17 cellular contexts compared by ENCODE assay signal in genomic region chr6:40674170-40674569, GRCh38.
"Had no signal": no experiment of that assay in that cellular context is flagged by ENCODE, and none has a peak within 500 bp of the region (broad histone marks: within the 10 kb centered on the region; RNA-seq: fewer than 3 reads in every experiment).

No MANE protein-coding gene starts in this region.

- H3K36me3 Mint-ChIP-seq: activated CD4-positive, alpha-beta memory T cell treated with anti-CD3 and anti-CD28 coated beads for 36 hours; brain; mesothelial cell of epicardium had no signal

- H3K4me3 ChIP-seq: lower lobe of right lung, pancreas, thoracic aorta, uterus had no signal

- H3K27me3 ChIP-seq: pancreas, uterus had no signal

- H3K4me1 Mint-ChIP-seq: brain; endodermal cell; mesothelial cell of epicardium; stimulated activated naive CD8-positive, alpha-beta T cell treated with anti-CD3 and anti-CD28 coated beads, Interleukin-15, amount 100 ng/mL, for 72 hours had no signal

- H3K4me3 Mint-ChIP-seq: activated CD4-positive, alpha-beta memory T cell treated with anti-CD3 and anti-CD28 coated beads for 36 hours; activated naive CD8-positive, alpha-beta T cell; brain; endodermal cell; mesothelial cell of epicardium; stimulated activated naive CD8-positive, alpha-beta T cell treated with anti-CD3 and anti-CD28 coated beads, Interleukin-15, amount 100 ng/mL, for 72 hours had no signal

- H3K27ac ChIP-seq: lower lobe of right lung, pancreas, thoracic aorta, uterus had no signal

- H3K36me3 ChIP-seq: lower lobe of right lung, pancreas, thoracic aorta, uterus had no signal

- H3K4me1 ChIP-seq: lower lobe of right lung, pancreas, uterus had no signal

- DNase-seq: activated CD4-positive, alpha-beta memory T cell treated with anti-CD3 and anti-CD28 coated beads for 36 hours; activated CD4-positive, alpha-beta T cell treated with anti-CD3 and anti-CD28 coated beads for 1 hour; activated gamma-delta T cell; activated T-cell treated with anti-CD3 and anti-CD28 coated beads, Interleukin-2, amount 50 U/mL, for 48 hours; cerebellar nuclear complex; endodermal cell; hypothalamus; lower lobe of right lung; pancreas; stimulated activated CD4-positive, alpha-beta T cell treated with anti-CD3 and anti-CD28 coated beads, Interleukin-15, amount 100 ng/mL, for 24 hours; stimulated activated CD4-positive, alpha-beta T cell treated with anti-CD3 and anti-CD28 coated beads, Interleukin-4, amount 100 ng/mL, for 4 hours; stimulated activated naive CD8-positive, alpha-beta T cell treated with anti-CD3 and anti-CD28 coated beads, Interleukin-15, amount 100 ng/mL, for 72 hours; uterus had no signal

- ATAC-seq: lower lobe of right lung; pancreas; stimulated activated naive CD8-positive, alpha-beta T cell treated with anti-CD3 and anti-CD28 coated beads, Interleukin-15, amount 100 ng/mL, for 72 hours had no signal

- H3K9me3 ChIP-seq: lower lobe of right lung, pancreas, thoracic aorta, uterus had no signal

- H3K9me3 Mint-ChIP-seq: endodermal cell had no signal

- H3K27ac Mint-ChIP-seq: activated CD4-positive, alpha-beta memory T cell treated with anti-CD3 and anti-CD28 coated beads for 36 hours; activated naive CD8-positive, alpha-beta T cell; brain; endodermal cell; mesothelial cell of epicardium; stimulated activated naive CD8-positive, alpha-beta T cell treated with anti-CD3 and anti-CD28 coated beads, Interleukin-15, amount 100 ng/mL, for 72 hours had no signal
